15 cellular contexts compared by ENCODE assay signal in genomic region chr7:73452999-73453635, GRCh38. TPM values are rescaled to one million over a fixed set of nuclear protein-coding genes. Genes with fewer than 3 reads are reported as not detected.
A peak's percentile ranks its signal among the peaks of the same experiment; 100 is the strongest.
DNase-seq lines count a peak whose midpoint lies in the region; ATAC-seq and TF ChIP-seq lines count a peak whose summit lies in the region.
"Had no signal": no experiment of that assay in that cellular context is flagged by ENCODE, and none has a peak within 500 bp of the region (broad histone marks: within the 10 kb centered on the region; RNA-seq: fewer than 3 reads in every experiment).

No MANE protein-coding gene starts in this region.

- TF ChIP-seq RAD21 in IMR-90 (IDR thresholded peaks at IDR 0.05; ENCODE audit: low read length): no peak

- H2AK9ac ChIP-seq in IMR-90 (replicated peaks; ENCODE audit: low read depth, low read length, poor library complexity): no peak overlapping the region

- H2AK5ac ChIP-seq in IMR-90 (ENCODE audit: low read depth, low read length): no peak overlapping the region

- in situ Hi-C loops in IMR-90 (cut with MboI; ENCODE audit: low sequenced_read_pairs): no loop called here

- TF ChIP-seq CTCF in 22Rv1 (IDR thresholded peaks at IDR 0.05) (no peak), IMR-90 (conservative IDR thresholded peaks at IDR 0.05; ENCODE audit: low read depth, low read length) (no peak)

- no peaks in the 10 kb centered on the region for H3K9me1 ChIP-seq in IMR-90 (ENCODE audit: insufficient read depth, low read length)

- peak overlapping the region; percentile 60 for H3K27ac Mint-ChIP-seq in activated T-helper 17 cell treated with anti-CD3 and anti-CD28 coated beads, Interleukin-2, amount 50 U/mL, for 72 hours
- no peak overlapping the region for H3K27ac Mint-ChIP-seq in activated naive CD4-positive, alpha-beta T cell treated with anti-CD3 and anti-CD28 coated beads for 36 hours

- peaks cover 14 to 47% of the 10 kb centered on the region in 2 experiments for H3K79me1 ChIP-seq in IMR-90 (ENCODE audit: low read depth in 1 of 2, low read length in 2 of 2)

- H3K27me3 ChIP-seq in IMR-90 (ENCODE audit: control insufficient read depth, insufficient read depth, low read length): no peaks in the 10 kb centered on the region
- H3K27me3 ChIP-seq: colonic mucosa, testis had no signal

- no peak overlapping the region for H3K4ac ChIP-seq in IMR-90 (ENCODE audit: low read depth, low read length)

- 10% methylated on average over 1 of the region's 2 CpGs; no CpG with 5 or more reads in 1 of the 2 experiments for WGBS in IMR-90 (ENCODE audit: extremely low coverage in 2 of 2, insufficient read length in 1 of 2), 2 experiments

- no peak overlapping the region for H2BK5ac ChIP-seq in IMR-90 (ENCODE audit: low read depth, low read length, poor library complexity, severe bottlenecking)

- H3K14ac ChIP-seq in IMR-90 (replicated peaks; ENCODE audit: low read depth, low read length): no peak overlapping the region

- peaks cover 43% of the 10 kb centered on the region for H3K36me3 ChIP-seq in IMR-90 (ENCODE audit: control insufficient read depth, insufficient read depth, low read length)

- H2BK20ac ChIP-seq in IMR-90 (ENCODE audit: low read depth, low read length): no peak overlapping the region

- H3K18ac ChIP-seq in IMR-90 (ENCODE audit: low read depth, low read length): no peak overlapping the region

- ATAC-seq in IMR-90 (ENCODE audit: low read depth): no peak
- ATAC-seq in activated T-helper 17 cell treated with anti-CD3 and anti-CD28 coated beads, Interleukin-2, amount 50 U/mL, for 72 hours (replicated peaks): no peak
- ATAC-seq in HG03460 (IDR thresholded peaks at IDR 0.05; ENCODE audit: unreplicated experiment): no peak
- ATAC-seq in HG02763 (IDR thresholded peaks at IDR 0.05; ENCODE audit: unreplicated experiment): no peak

- H4K20me1 ChIP-seq in IMR-90 (ENCODE audit: insufficient read depth, low read length): peaks cover 9% of the 10 kb centered on the region; the same call in 1 of the 2 replicates

- no peak overlapping the region for H3K4me3 Mint-ChIP-seq in activated T-helper 17 cell treated with anti-CD3 and anti-CD28 coated beads, Interleukin-2, amount 50 U/mL, for 72 hours
- no peak overlapping the region for H3K4me3 Mint-ChIP-seq in activated naive CD4-positive, alpha-beta T cell treated with anti-CD3 and anti-CD28 coated beads for 36 hours

- no peaks in the 10 kb centered on the region for H3K9me3 ChIP-seq in IMR-90 (ENCODE audit: control insufficient read depth, insufficient read depth, low read length)
- H3K9me3 ChIP-seq: colonic mucosa, testis had no signal

- H2BK15ac ChIP-seq in IMR-90 (ENCODE audit: low read depth, low read length): no peak overlapping the region

- intact Hi-C loops in IMR-90 (cut with micrococcal nuclease): no loop called here
- intact Hi-C loops in activated naive CD4-positive, alpha-beta T cell treated with anti-CD3 and anti-CD28 coated beads for 36 hours (cut with micrococcal nuclease): loop anchor here (1.0 kb wide), 1 partner anchor 129 kb away; no protein-coding TSS in a partner anchor

- H3K27ac ChIP-seq in 22Rv1 (peak overlapping the region; percentile 20; the same call in 1 of the 2 replicates), IMR-90 (ENCODE audit: insufficient read depth, low read length) (peak overlapping the region; percentile 26; the same call in 1 of the 2 replicates)
- H3K27ac ChIP-seq: colonic mucosa, testis had no signal

- no peak overlapping the region for H3K56ac ChIP-seq in IMR-90 (ENCODE audit: extremely low read depth, insufficient read depth, low read length)

- H4K91ac ChIP-seq in IMR-90 (ENCODE audit: insufficient read depth, low read depth, low read length): no peak overlapping the region

- H3K9ac ChIP-seq in IMR-90 (ENCODE audit: low read depth, low read length): no peak overlapping the region

- H3K27me3 Mint-ChIP-seq in activated T-helper 17 cell treated with anti-CD3 and anti-CD28 coated beads, Interleukin-2, amount 50 U/mL, for 72 hours: no peaks in the 10 kb centered on the region
- no peaks in the 10 kb centered on the region for H3K27me3 Mint-ChIP-seq in activated naive CD4-positive, alpha-beta T cell treated with anti-CD3 and anti-CD28 coated beads for 36 hours (ENCODE audit: low read depth)

- H2AFZ ChIP-seq in IMR-90 (replicated peaks; ENCODE audit: low read length, poor library complexity): no peak overlapping the region

- no peaks in the 10 kb centered on the region for H3K9me3 Mint-ChIP-seq in activated T-helper 17 cell treated with anti-CD3 and anti-CD28 coated beads, Interleukin-2, amount 50 U/mL, for 72 hours
- H3K9me3 Mint-ChIP-seq in activated naive CD4-positive, alpha-beta T cell treated with anti-CD3 and anti-CD28 coated beads for 36 hours: no peaks in the 10 kb centered on the region

- DNase-seq in IMR-90 (no peak), iris pigment epithelial cell (ENCODE audit: low read depth) (peak; percentile 36)
- no peak for DNase-seq in stimulated activated CD4-positive, alpha-beta T cell treated with anti-CD3 and anti-CD28 coated beads, Interleukin-15, amount 100 ng/mL, for 24 hours
- no peak for DNase-seq in activated naive CD4-positive, alpha-beta T cell treated with anti-CD3 and anti-CD28 coated beads for 36 hours
- DNase-seq: AML-193, amniotic stem cell, colonic mucosa, Karpas-422, mammary epithelial cell, NCI-H1436, testis had no signal

- H4K5ac ChIP-seq in IMR-90 (ENCODE audit: low read depth, low read length): no peak overlapping the region

- no peak overlapping the region for H4K8ac ChIP-seq in IMR-90 (ENCODE audit: low read depth in 2 of 2, low read length in 2 of 2)

- dilution Hi-C loops in IMR-90 (cut with HindIII; ENCODE audit: low sequenced_read_pairs, unreplicated experiment): no loop called here

- H3K4me1 Mint-ChIP-seq in activated T-helper 17 cell treated with anti-CD3 and anti-CD28 coated beads, Interleukin-2, amount 50 U/mL, for 72 hours: peaks cover 5% of the 10 kb centered on the region
- no peaks in the 10 kb centered on the region for H3K4me1 Mint-ChIP-seq in activated naive CD4-positive, alpha-beta T cell treated with anti-CD3 and anti-CD28 coated beads for 36 hours (ENCODE audit: low read depth)

- no TSS peak for BruUV-seq in IMR-90 (replicated peaks; lab: Mats Ljungman, UMichigan)

- peaks cover 17% of the 10 kb centered on the region for H3K4me1 ChIP-seq in IMR-90 (ENCODE audit: control insufficient read depth, insufficient read depth, low read length)
- H3K4me1 ChIP-seq: colonic mucosa, testis had no signal

- POLR2A ChIA-PET in IMR-90 (lab: Charles Lee; ENCODE audit: unreplicated experiment): no interaction called here

- CTCF ChIA-PET in IMR-90 (lab: Yijun Ruan, JAX): interaction anchor here (0.9 kb wide), 1 partner anchor 127 kb away, joined by 3 read pairs; no protein-coding TSS in a partner anchor
- CTCF ChIA-PET in activated naive CD4-positive, alpha-beta T cell treated with anti-CD3 and anti-CD28 coated beads for 36 hours (lab: Charles Lee): interaction anchor here (0.9 to 2.4 kb wide), 5 partner anchors 12 to 129 kb away, joined by 3 to 17 read pairs (median 5); no protein-coding TSS in a partner anchor

- no peak overlapping the region for H3K4me2 ChIP-seq in IMR-90 (ENCODE audit: low read depth, low read length)

- TF ChIP-seq POLR2A in IMR-90 (IDR thresholded peaks at IDR 0.05; ENCODE audit: low read depth, low read length): no peak

- no peak overlapping the region for H3K4me3 ChIP-seq in IMR-90 (ENCODE audit: insufficient read depth, low read depth, low read length)
- H3K4me3 ChIP-seq: colonic mucosa, testis had no signal

- H3K36me3 Mint-ChIP-seq in activated T-helper 17 cell treated with anti-CD3 and anti-CD28 coated beads, Interleukin-2, amount 50 U/mL, for 72 hours (ENCODE audit: low read depth): peaks cover 99% of the 10 kb centered on the region
- H3K36me3 Mint-ChIP-seq in activated naive CD4-positive, alpha-beta T cell treated with anti-CD3 and anti-CD28 coated beads for 36 hours (ENCODE audit: low read depth): peaks cover 50% of the 10 kb centered on the region

- H2BK120ac ChIP-seq in IMR-90 (ENCODE audit: low read depth, low read length): no peak overlapping the region

- no peak overlapping the region for H3K23ac ChIP-seq in IMR-90 (ENCODE audit: low read depth, low read length)

TF ChIP-seq in IMR-90, 13 proteins besides CTCF, POLR2A, EP300 and RAD21:
- TF ChIP-seq CHD1 (IDR thresholded peaks at IDR 0.05; ENCODE audit: low read depth, low read length) (no peak), RFX5 (IDR thresholded peaks at IDR 0.05; ENCODE audit: low read depth, low read length) (no peak)

RNA-seq across cellular contexts. Expression of gene FZD9, which starts 19.5 kb away (rescaled TPM):
- 0.72 and 0.83 TPM in 2 replicates for total RNA-seq in IMR-90 (2012; rRNA removed)
- polyA plus RNA-seq in IMR-90 (2012; rRNA removed): 1.6 and 1.8 TPM in 2 replicates
- 0.81 and 3.3 TPM in 2 replicates for polyA plus RNA-seq in IMR-90 (2012; cell fraction: cytosol; rRNA removed)
- 0.52 and 1.4 TPM in 2 replicates for polyA plus RNA-seq in IMR-90 (2012; cell fraction: nucleus; rRNA removed; ENCODE audit: low replicate concordance)
- not detected for total RNA-seq in activated T-helper 17 cell treated with anti-CD3 and anti-CD28 coated beads, Interleukin-2, amount 50 U/mL, for 72 hours
- total RNA-seq in activated naive CD4-positive, alpha-beta T cell treated with anti-CD3 and anti-CD28 coated beads for 36 hours: under 1 TPM in 1 of 2 experiments, not detected in 1; 0.10 TPM
